ENCODE assay signal across 22 cellular contexts in the genomic region with DNA sequence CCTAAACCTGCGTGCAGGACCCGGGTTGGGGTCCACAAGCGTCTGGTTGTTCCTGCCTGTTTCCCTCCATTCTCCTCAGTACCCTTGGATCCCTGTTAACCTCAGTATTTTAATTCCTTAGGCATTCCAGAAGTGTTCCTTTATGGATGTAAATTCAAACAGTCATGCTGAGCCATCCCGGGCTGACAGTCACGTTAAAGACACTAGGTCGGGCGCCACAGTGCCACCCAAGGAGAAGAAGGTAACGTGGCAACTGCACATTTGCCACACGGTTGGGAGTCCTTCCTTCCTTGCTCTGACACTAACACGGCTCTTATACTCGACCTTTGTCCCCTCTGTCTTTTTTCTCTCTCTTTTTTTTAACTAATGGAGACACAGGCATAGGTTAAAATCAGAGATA.
DNase-seq lines count a peak whose midpoint lies in the region; ATAC-seq, FAIRE-seq and TF ChIP-seq lines count a peak whose summit lies in the region.
"Had no signal": no experiment of that assay in that cellular context is flagged by ENCODE, and none has a peak within 500 bp of the region (broad histone marks: within the 10 kb centered on the region; RNA-seq: fewer than 3 reads in every experiment).

No MANE protein-coding gene starts in this region.

- TF ChIP-seq CTCF in HepG2 (CRISPR knock-in tag; IDR thresholded peaks at IDR 0.05) (no peak), right lobe of liver (IDR thresholded peaks at IDR 0.05) (no peak), type B pancreatic cell (conservative IDR thresholded peaks at IDR 0.05) (no peak)

- H3K79me2 ChIP-seq in HepG2 (ENCODE audit: insufficient read depth, low read length) = no peaks in the 10 kb centered on the region

- TF ChIP-seq EP300 in HepG2 (IDR thresholded peaks at IDR 0.05; ENCODE audit: low read depth in 2 of 2, low read length in 2 of 2) (no peak), HepG2 (CRISPR knock-in tag; IDR thresholded peaks at IDR 0.05; ENCODE audit: borderline replicate concordance) (no peak)

- peak overlapping the region; percentile 26 for H3K27ac Mint-ChIP-seq in type B pancreatic cell
- H3K27ac Mint-ChIP-seq: B cell; CD4-positive, alpha-beta T cell; CD8-positive, alpha-beta T cell had no signal

- intact Hi-C loops in HepG2 (cut with micrococcal nuclease; ENCODE audit: unreplicated experiment) = no loop called here
- intact Hi-C loops in right lobe of liver (cut with DNase I) = no loop called here
- intact Hi-C loops in posterior vena cava (cut with DNase I) = no loop called here

- no peaks in the 10 kb centered on the region for H3K9me3 ChIP-seq in HepG2 (ENCODE audit: low read length)
- no peaks in the 10 kb centered on the region for H3K9me3 ChIP-seq in right lobe of liver
- H3K9me3 ChIP-seq: A549, Caco-2 had no signal

- ATAC-seq in HepG2 = no peak
- no peak for ATAC-seq in right lobe of liver
- ATAC-seq in HG03139 (IDR thresholded peaks at IDR 0.05; ENCODE audit: unreplicated experiment) = no peak
- ATAC-seq: A549; CD8-positive, alpha-beta T cell had no signal

- no peak overlapping the region for H3K9ac ChIP-seq in HepG2 (ENCODE audit: insufficient read depth, low read depth, low read length)
- H3K9ac ChIP-seq: BLaER1 treated with 17β-estradiol and CSF1 and Interleukin-3, amounts not matched to agents 10 nM and 100 nM had no signal

- H3K27me3 Mint-ChIP-seq in type B pancreatic cell = no peaks in the 10 kb centered on the region
- H3K27me3 Mint-ChIP-seq: B cell; CD4-positive, alpha-beta T cell had no signal

- 81% methylated on average over 11 of the region's 11 CpGs for WGBS in HepG2 (ENCODE audit: low lambda C conversion rate)
- 78% methylated on average over 6 of the region's 11 CpGs for WGBS in right lobe of liver (ENCODE audit: insufficient coverage, low coverage, low lambda C conversion rate, missing lambda C conversion rate)

- no peak overlapping the region for H2AFZ ChIP-seq in HepG2 (ENCODE audit: low read length)

- no TSS peak for BruUV-seq in HepG2 (replicated peaks; lab: Mats Ljungman, UMichigan)

- peaks cover 28% of the 10 kb centered on the region for H3K4me1 ChIP-seq in HepG2 (ENCODE audit: insufficient read depth, low read length)
- H3K4me1 ChIP-seq in right lobe of liver = no peaks in the 10 kb centered on the region
- H3K4me1 ChIP-seq: A549; BLaER1 treated with 17β-estradiol and CSF1 and Interleukin-3, amounts not matched to agents 10 nM and 100 nM had no signal

- no peaks in the 10 kb centered on the region for H4K20me1 ChIP-seq in HepG2 (ENCODE audit: insufficient read depth, low read length)
- H4K20me1 ChIP-seq: BLaER1 treated with 17β-estradiol and CSF1 and Interleukin-3, amounts not matched to agents 10 nM and 100 nM had no signal

- in situ Hi-C loops in HepG2 (cut with HindIII; ENCODE audit: extremely low pct_ligation_motif_present, low pct_unique_long_range_greater_than_20kb) = no loop called here

- no peaks in the 10 kb centered on the region for H3K4me1 Mint-ChIP-seq in type B pancreatic cell (ENCODE audit: unreplicated experiment)
- H3K4me1 Mint-ChIP-seq: B cell had no signal

- H3K4me3 Mint-ChIP-seq in type B pancreatic cell = peak overlapping the region; percentile 28
- H3K4me3 Mint-ChIP-seq: B cell; CD4-positive, alpha-beta T cell; CD8-positive, alpha-beta T cell had no signal

- peak overlapping the region; percentile 28 for H3K27ac ChIP-seq in HepG2 (ENCODE audit: extremely low read length, insufficient read depth, low read length)
- H3K27ac ChIP-seq in right lobe of liver = no peak overlapping the region
- H3K27ac ChIP-seq: 22Rv1; A549; BLaER1 treated with 17β-estradiol and CSF1 and Interleukin-3, amounts not matched to agents 10 nM and 100 nM; C4-2B had no signal

- H3K36me3 ChIP-seq in HepG2 (replicated peaks in 1 of 2; ENCODE audit: control insufficient read depth in 1 of 2, insufficient read depth in 2 of 2, low read length in 2 of 2) (peaks cover 19 to 47% of the 10 kb centered on the region in 2 experiments; a peak in 4 of 5 replicates), right lobe of liver (peaks cover 4 to 76% (median 31%) of the 10 kb centered on the region in 4 donors)

- TF ChIP-seq RAD21 in HepG2 (CRISPR knock-in tag; IDR thresholded peaks at IDR 0.05) = no peak

- H3K4me3 ChIP-seq in HepG2 (replicated peaks in 1 of 3; ENCODE audit: insufficient read depth in 1 of 3, low read depth in 2 of 3, low read length in 3 of 3) = no peak overlapping the region
- H3K4me3 ChIP-seq in right lobe of liver = no peak overlapping the region
- H3K4me3 ChIP-seq: A549; BLaER1 treated with 17β-estradiol and CSF1 and Interleukin-3, amounts not matched to agents 10 nM and 100 nM had no signal

- DNase-seq in HepG2 (ENCODE audit: low spot score) (no peak), right lobe of liver (no peak), posterior vena cava (ENCODE audit: low spot score) (peak; percentile 36), type B pancreatic cell (ENCODE audit: extremely low spot score, unreplicated experiment) (no peak), NCI-H1105 treated with DMSO at 0.1 percent for 48 hours (lab: John Stamatoyannopoulos, UW) (no peak)
- DNase-seq: AML-193; Caco-2; Calu3; CD4-positive, alpha-beta T cell; CD8-positive, alpha-beta T cell; DMS79 treated with DMSO at 0.1 percent for 48 hours; GF-D8 had no signal

- CTCF ChIA-PET in HepG2 (lab: Yijun Ruan, JAX; ENCODE audit: low intra/inter-chr PET ratio, low total read pairs) = no interaction called here

- peaks cover 54% of the 10 kb centered on the region for H3K36me3 Mint-ChIP-seq in type B pancreatic cell
- H3K36me3 Mint-ChIP-seq: CD8-positive, alpha-beta T cell had no signal

- no peak overlapping the region for H3K4me2 ChIP-seq in HepG2 (ENCODE audit: low read depth, low read length)
- H3K4me2 ChIP-seq: A549; BLaER1 treated with 17β-estradiol and CSF1 and Interleukin-3, amounts not matched to agents 10 nM and 100 nM had no signal

- POLR2A ChIA-PET in HepG2 (lab: Yijun Ruan, JAX) = no interaction called here

- TF ChIP-seq POLR2A in HepG2 (IDR thresholded peaks at IDR 0.05; ENCODE audit: insufficient read depth in 1 of 2, low read depth in 2 of 2, low read length in 2 of 2) (no peak), right lobe of liver (IDR thresholded peaks at IDR 0.05) (no peak)

- H3K9me3 Mint-ChIP-seq in type B pancreatic cell = no peaks in the 10 kb centered on the region
- H3K9me3 Mint-ChIP-seq: CD4-positive, alpha-beta T cell; CD8-positive, alpha-beta T cell had no signal

- H3K27me3 ChIP-seq in HepG2 (ENCODE audit: control insufficient read depth in 1 of 2, insufficient read depth in 2 of 2, low read length in 2 of 2) = no peaks in the 10 kb centered on the region
- no peaks in the 10 kb centered on the region for H3K27me3 ChIP-seq in right lobe of liver
- H3K27me3 ChIP-seq: BLaER1 treated with 17β-estradiol and CSF1 and Interleukin-3, amounts not matched to agents 10 nM and 100 nM had no signal

- no peak for FAIRE-seq in HepG2 (lab: Jason Lieb, UNC)
- FAIRE-seq: A549, D721Med, G401.6, GM12891, GM19239 had no signal

TF ChIP-seq in HepG2, 621 proteins besides CTCF, POLR2A, EP300 and RAD21:
- TF ChIP-seq ARID2 (CRISPR knock-in tag; IDR thresholded peaks at IDR 0.05; ENCODE audit: borderline replicate concordance) (no peak), FOXJ3 (CRISPR knock-in tag; IDR thresholded peaks at IDR 0.05; ENCODE audit: borderline replicate concordance) (no peak), ZNF512 (CRISPR knock-in tag; IDR thresholded peaks at IDR 0.05) (no peak), ZFY (CRISPR knock-in tag; IDR thresholded peaks at IDR 0.05) (no peak), GZF1 (CRISPR knock-in tag; IDR thresholded peaks at IDR 0.05) (no peak), POLR2AphosphoS5 (IDR thresholded peaks at IDR 0.05; ENCODE audit: low read depth, low read length) (no peak), ZNF138 (CRISPR knock-in tag; IDR thresholded peaks at IDR 0.05; ENCODE audit: low read depth) (no peak), ZNF790 (CRISPR knock-in tag; IDR thresholded peaks at IDR 0.05; ENCODE audit: borderline replicate concordance) (no peak), SRSF9 (IDR thresholded peaks at IDR 0.05; ENCODE audit: borderline replicate concordance, insufficient read depth, low read depth, low read length, poor library complexity, severe bottlenecking) (no peak), HHEX (CRISPR knock-in tag; IDR thresholded peaks at IDR 0.05) (no peak), ZNF205 (CRISPR knock-in tag; IDR thresholded peaks at IDR 0.05) (no peak)
